4 cellular contexts compared by ENCODE assay signal in genomic region chr18:50220249-50220648, GRCh38. TPM values are rescaled to one million over a fixed set of nuclear protein-coding genes. Genes with fewer than 3 reads are reported as not detected.
"Had no signal": no experiment of that assay in that cellular context is flagged by ENCODE, and none has a peak within 500 bp of the region (broad histone marks: within the 10 kb centered on the region; RNA-seq: fewer than 3 reads in every experiment).

No MANE protein-coding gene starts in this region.

RNA-seq across cellular contexts. Expression of gene MYO5B, which starts 25.3 kb away (rescaled TPM):
- total RNA-seq: naive thymus-derived CD4-positive, alpha-beta T cell; naive thymus-derived CD8-positive, alpha-beta T cell had no signal

RNA-seq across cellular contexts. Expression of gene CFAP53, which starts 46.0 kb away (rescaled TPM):
- total RNA-seq: left ventricle myocardium superior, mononuclear cell had no signal
